Comparison of ENCODE assay signal across 28 cellular contexts in the genomic region with DNA sequence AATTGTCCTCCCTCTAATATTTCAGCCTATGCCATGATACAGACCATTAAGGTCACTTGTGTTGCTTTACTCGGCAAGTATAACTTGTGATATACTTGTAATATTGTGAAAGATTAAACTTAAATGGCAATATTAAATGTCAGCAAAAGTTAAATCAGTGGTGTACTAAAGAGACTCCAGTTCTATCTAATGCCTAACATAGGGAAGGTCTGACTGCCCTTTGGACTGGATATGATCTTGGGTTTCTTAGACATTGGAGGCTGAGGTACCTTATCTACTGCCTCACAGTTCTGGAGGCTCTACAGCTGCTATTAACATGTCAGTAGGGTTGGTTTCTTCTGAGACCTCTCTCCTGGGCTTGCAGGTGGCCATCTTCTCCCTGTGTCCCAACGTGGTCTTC.
"Had no signal": no experiment of that assay in that cellular context is flagged by ENCODE, and none has a peak within 500 bp of the region (broad histone marks: within the 10 kb centered on the region; RNA-seq: fewer than 3 reads in every experiment).

No MANE protein-coding gene starts in this region.

- H3K27me3 ChIP-seq: left lung, right atrium auricular region, right lobe of liver, stomach, testis, thyroid gland, transverse colon, upper lobe of right lung had no signal

- H3K4me1 Mint-ChIP-seq: naive thymus-derived CD8-positive, alpha-beta T cell; nephron; neural crest cell; stimulated activated naive B cell treated with anti-CD40 and anti-IgM and Interleukin-4, amounts not matched to agents 10 μg/mL and 1 μg/mL and 100 μg/mL, for 72 hours had no signal

- DNase-seq: hippocampal formation; kidney glomerular epithelial cell; left cardiac atrium; left lung; lower lobe of right lung; mammary epithelial cell; mesenchymal stem cell; naive thymus-derived CD8-positive, alpha-beta T cell; nucleus accumbens; right lobe of liver; stimulated activated CD4-positive, alpha-beta T cell treated with anti-CD3 and anti-CD28 coated beads, Interleukin-1b, Interleukin-23, amount 100 ng/mL, for 48 hours; stimulated activated CD4-positive, alpha-beta T cell treated with anti-CD3 and anti-CD28 coated beads, Interleukin-2, amount 100 ng/mL, for 48 hours; stimulated activated CD4-positive, alpha-beta T cell treated with anti-CD3 and anti-CD28 coated beads, Interleukin-4, amount 100 ng/mL, for 4 hours; stimulated activated CD8-positive, alpha-beta memory T cell treated with anti-CD3 and anti-CD28 coated beads, Interleukin-4, amount 100 ng/mL, for 48 hours; stimulated activated naive B cell treated with anti-CD40 and anti-IgM and Interleukin-4, amounts not matched to agents 10 μg/mL and 1 μg/mL and 100 μg/mL, for 72 hours; stimulated activated naive CD8-positive, alpha-beta T cell treated with anti-CD3 and anti-CD28 coated beads, Interleukin-15, Interleukin-2, amounts not matched to agents 100 U/mL and 50 U/mL, for 24 hours; stomach; testis; thyroid gland; transverse colon; upper lobe of right lung had no signal

- H3K4me3 ChIP-seq: left lung, lower lobe of right lung, right atrium auricular region, right lobe of liver, smooth muscle cell, stomach, testis, thyroid gland, transverse colon, upper lobe of right lung had no signal

- H3K4me1 ChIP-seq: left lung, lower lobe of right lung, right atrium auricular region, right lobe of liver, stomach, testis, thyroid gland, transverse colon, upper lobe of right lung had no signal

- H3K4me2 ChIP-seq: smooth muscle cell had no signal

- H3K9me3 ChIP-seq: testis, thyroid gland had no signal

- H3K4me3 Mint-ChIP-seq: naive thymus-derived CD8-positive, alpha-beta T cell; nephron; neural crest cell; stimulated activated naive B cell treated with anti-CD40 and anti-IgM and Interleukin-4, amounts not matched to agents 10 μg/mL and 1 μg/mL and 100 μg/mL, for 72 hours had no signal

- H3K36me3 ChIP-seq: left lung, lower lobe of right lung, right atrium auricular region, right lobe of liver, thyroid gland, transverse colon, upper lobe of right lung had no signal

- FAIRE-seq: keratinocyte, urothelium cell line had no signal

- H3K27ac ChIP-seq: left lung, lower lobe of right lung, right atrium auricular region, right lobe of liver, stomach, testis, thyroid gland, transverse colon, upper lobe of right lung had no signal

- ATAC-seq: left cardiac atrium; left lung; lower lobe of right lung; naive thymus-derived CD8-positive, alpha-beta T cell; right lobe of liver; stimulated activated naive B cell treated with anti-CD40 and anti-IgM and Interleukin-4, amounts not matched to agents 10 μg/mL and 1 μg/mL and 100 μg/mL, for 72 hours; upper lobe of right lung had no signal

- H3K27ac Mint-ChIP-seq: naive thymus-derived CD8-positive, alpha-beta T cell; nephron; progenitor cell of endocrine pancreas; stimulated activated naive B cell treated with anti-CD40 and anti-IgM and Interleukin-4, amounts not matched to agents 10 μg/mL and 1 μg/mL and 100 μg/mL, for 72 hours had no signal
